27 cellular contexts compared by ENCODE assay signal in the genomic region with DNA sequence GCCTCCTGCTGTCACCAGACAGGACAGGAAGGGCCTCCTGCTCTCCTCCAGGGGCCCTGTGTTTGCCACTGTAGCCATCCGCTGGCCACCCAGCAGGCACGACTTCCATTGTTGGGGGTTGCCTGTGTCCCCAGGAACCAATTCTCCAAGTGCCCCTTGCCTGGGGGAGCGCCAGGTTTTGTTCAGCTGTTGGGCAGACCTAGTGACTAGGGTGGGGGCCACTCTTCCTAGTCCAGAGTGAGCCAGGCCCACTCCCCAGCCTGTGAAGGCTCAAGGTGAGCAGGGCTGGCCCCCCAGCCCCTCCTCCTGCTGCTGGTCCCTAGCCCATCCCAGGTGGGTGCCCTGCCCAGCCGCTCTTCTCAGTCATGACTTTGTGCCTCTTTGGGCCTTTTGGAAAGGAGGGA. TPM values are rescaled to one million over a fixed set of nuclear protein-coding genes. Genes with fewer than 3 reads are reported as not detected.
DNase-seq lines count a peak whose midpoint lies in the region; ATAC-seq and TF ChIP-seq lines count a peak whose summit lies in the region.
"Had no signal": no experiment of that assay in that cellular context is flagged by ENCODE, and none has a peak within 500 bp of the region (broad histone marks: within the 10 kb centered on the region; RNA-seq: fewer than 3 reads in every experiment).

No MANE protein-coding gene starts in this region.

- WGBS in sigmoid colon, 2 donors: 72 to 73% methylated on average over 4 of the region's 4 CpGs

- intact Hi-C loops in left ventricle myocardium inferior (cut with micrococcal nuclease) (no loop called here), sigmoid colon (cut with DNase I) (no loop called here)

- no peak for ATAC-seq in HG03354 (IDR thresholded peaks at IDR 0.05; ENCODE audit: poor library complexity, severe bottlenecking, unreplicated experiment)
- ATAC-seq: activated naive CD8-positive, alpha-beta T cell treated with anti-CD3 and anti-CD28 coated beads, Interleukin-2, amount 50 U/mL, for 24 hours; body of pancreas; gastroesophageal sphincter; naive thymus-derived CD8-positive, alpha-beta T cell had no signal

- TF ChIP-seq EP300 in sigmoid colon (IDR thresholded peaks at IDR 0.05): no peak

- H3K27ac ChIP-seq in left ventricle myocardium inferior (replicated peaks) (peak overlapping the region; percentile 18), sigmoid colon (no peak overlapping the region)
- H3K27ac ChIP-seq: body of pancreas, KMS-11, ovary, Peyer's patch had no signal

- H3K36me3 ChIP-seq in H7 (replicated peaks; ENCODE audit: control insufficient read depth, insufficient read depth, low read length) (no peaks in the 10 kb centered on the region), left ventricle myocardium inferior (peaks cover 2% of the 10 kb centered on the region), sigmoid colon (peaks cover 0 to 4% (median 0%) of the 10 kb centered on the region in 4 donors)
- H3K36me3 ChIP-seq: ovary, Peyer's patch had no signal

- no peak overlapping the region for H3K27ac Mint-ChIP-seq in type B pancreatic cell
- H3K27ac Mint-ChIP-seq: activated naive CD8-positive, alpha-beta T cell treated with anti-CD3 and anti-CD28 coated beads, Interleukin-2, amount 50 U/mL, for 24 hours; stimulated activated naive CD8-positive, alpha-beta T cell treated with anti-CD3 and anti-CD28 coated beads, Interleukin-15, Interleukin-2, amounts not matched to agents 100 ng/mL and 50 ng/mL, for 24 hours; T-helper 2 cell treated with Interferon-gamma antibody and Interleukin-4, amounts not matched to agents 5 μg/mL and 100 μg/mL, for 36 hours had no signal

- no peak overlapping the region for H3K4me3 ChIP-seq in H7 (ENCODE audit: insufficient read depth, low read depth, low read length)
- no peak overlapping the region for H3K4me3 ChIP-seq in left ventricle myocardium inferior
- H3K4me3 ChIP-seq in sigmoid colon: no peak overlapping the region
- H3K4me3 ChIP-seq: body of pancreas, gastroesophageal sphincter, ovary, Peyer's patch had no signal

- H3K4me1 ChIP-seq in left ventricle myocardium inferior (peaks cover 47% of the 10 kb centered on the region), sigmoid colon (peaks cover 0 to 48% (median 41%) of the 10 kb centered on the region in 4 donors)

- H3K9me3 ChIP-seq in left ventricle myocardium inferior (replicated peaks): no peaks in the 10 kb centered on the region
- no peaks in the 10 kb centered on the region for H3K9me3 ChIP-seq in sigmoid colon
- H3K9me3 ChIP-seq: body of pancreas, gastroesophageal sphincter, ovary, Peyer's patch had no signal

- DNase-seq in 8988T (peak; percentile 1), H7 (peak; percentile 32), left ventricle myocardium inferior (peak; percentile 12), sigmoid colon (peak; percentile 63), SKM-1 (lab: John Stamatoyannopoulos, UW; ENCODE audit: unreplicated experiment) (no peak), type B pancreatic cell (ENCODE audit: extremely low spot score, unreplicated experiment) (no peak)
- DNase-seq: activated CD4-positive, alpha-beta T cell treated with anti-CD3 and anti-CD28 coated beads for 4 hours; activated gamma-delta T cell; activated naive CD8-positive, alpha-beta T cell treated with anti-CD3 and anti-CD28 coated beads, Interleukin-2, amount 50 U/mL, for 24 hours; cerebellar nuclear complex; DMS79 treated with DMSO at 0.1 percent for 48 hours; GF-D8; HCEC 1CT; hypothalamus; midbrain; NCI-H1417; NCI-H2029 treated with DMSO at 0.1 percent for 48 hours; NCI-H2227 treated with DMSO at 0.1 percent for 48 hours; Peyer's patch had no signal

- no peaks in the 10 kb centered on the region for H3K4me1 Mint-ChIP-seq in type B pancreatic cell (ENCODE audit: unreplicated experiment)

- TF ChIP-seq CTCF in left ventricle myocardium inferior (IDR thresholded peaks at IDR 0.05; ENCODE audit: borderline replicate concordance) (no peak), sigmoid colon (IDR thresholded peaks at IDR 0.05) (no peak), type B pancreatic cell (conservative IDR thresholded peaks at IDR 0.05) (no peak)

- no peaks in the 10 kb centered on the region for H3K36me3 Mint-ChIP-seq in type B pancreatic cell
- H3K36me3 Mint-ChIP-seq: naive thymus-derived CD8-positive, alpha-beta T cell had no signal

- TF ChIP-seq POLR2A in sigmoid colon (IDR thresholded peaks at IDR 0.05): no peak

- no peaks in the 10 kb centered on the region for H3K9me3 Mint-ChIP-seq in type B pancreatic cell
- H3K9me3 Mint-ChIP-seq: activated naive CD8-positive, alpha-beta T cell treated with anti-CD3 and anti-CD28 coated beads, Interleukin-2, amount 50 U/mL, for 24 hours; naive thymus-derived CD8-positive, alpha-beta T cell; stimulated activated naive CD8-positive, alpha-beta T cell treated with anti-CD3 and anti-CD28 coated beads, Interleukin-15, Interleukin-2, amounts not matched to agents 100 ng/mL and 50 ng/mL, for 24 hours; T-helper 2 cell treated with Interferon-gamma antibody and Interleukin-4, amounts not matched to agents 5 μg/mL and 100 μg/mL, for 36 hours had no signal

- H3K27me3 ChIP-seq in H7 (ENCODE audit: control insufficient read depth, insufficient read depth, low read length) (no peaks in the 10 kb centered on the region), left ventricle myocardium inferior (ENCODE audit: low read depth) (no peaks in the 10 kb centered on the region), sigmoid colon (no peaks in the 10 kb centered on the region)
- H3K27me3 ChIP-seq: body of pancreas, gastroesophageal sphincter, ovary, Peyer's patch had no signal

- no peaks in the 10 kb centered on the region for H3K27me3 Mint-ChIP-seq in type B pancreatic cell
- H3K27me3 Mint-ChIP-seq: activated naive CD8-positive, alpha-beta T cell treated with anti-CD3 and anti-CD28 coated beads, Interleukin-2, amount 50 U/mL, for 24 hours; naive thymus-derived CD8-positive, alpha-beta T cell; stimulated activated naive CD8-positive, alpha-beta T cell treated with anti-CD3 and anti-CD28 coated beads, Interleukin-15, Interleukin-2, amounts not matched to agents 100 ng/mL and 50 ng/mL, for 24 hours had no signal

- H3K4me3 Mint-ChIP-seq in type B pancreatic cell: no peak overlapping the region
- H3K4me3 Mint-ChIP-seq: activated naive CD8-positive, alpha-beta T cell treated with anti-CD3 and anti-CD28 coated beads, Interleukin-2, amount 50 U/mL, for 24 hours; stimulated activated naive CD8-positive, alpha-beta T cell treated with anti-CD3 and anti-CD28 coated beads, Interleukin-15, Interleukin-2, amounts not matched to agents 100 ng/mL and 50 ng/mL, for 24 hours; T-helper 2 cell treated with Interferon-gamma antibody and Interleukin-4, amounts not matched to agents 5 μg/mL and 100 μg/mL, for 36 hours had no signal

RNA-seq across cellular contexts. Expression of gene OSBPL5, which starts 30.9 kb away (rescaled TPM):
- 21.1 and 23.7 TPM in 2 replicates for total RNA-seq in H7 (2014; rRNA removed; shearing (Covaris generic))
- total RNA-seq in left ventricle myocardium inferior (11.4 TPM), sigmoid colon (10 to 100 TPM; 28.1 to 69.2 (median 46.2) TPM), type B pancreatic cell (ENCODE audit: low replicate concordance) (29.8 and 33.1 TPM in 2 replicates)
- 10 to 100 TPM; 16.6 to 29.8 (median 18.6) TPM for polyA plus RNA-seq in sigmoid colon

Comparison
In these comparisons a context has a peak if more than half of its experiments do, and no peak if none do; other contexts are left out.
1. DNase-seq: peak in 8988T (single experiment), H7 (single experiment), left ventricle myocardium inferior (single experiment) and sigmoid colon (single experiment); none in SKM-1 (single experiment) and type B pancreatic cell (single experiment).